Comparison of ENCODE assay signal across 14 cellular contexts in the genomic region with DNA sequence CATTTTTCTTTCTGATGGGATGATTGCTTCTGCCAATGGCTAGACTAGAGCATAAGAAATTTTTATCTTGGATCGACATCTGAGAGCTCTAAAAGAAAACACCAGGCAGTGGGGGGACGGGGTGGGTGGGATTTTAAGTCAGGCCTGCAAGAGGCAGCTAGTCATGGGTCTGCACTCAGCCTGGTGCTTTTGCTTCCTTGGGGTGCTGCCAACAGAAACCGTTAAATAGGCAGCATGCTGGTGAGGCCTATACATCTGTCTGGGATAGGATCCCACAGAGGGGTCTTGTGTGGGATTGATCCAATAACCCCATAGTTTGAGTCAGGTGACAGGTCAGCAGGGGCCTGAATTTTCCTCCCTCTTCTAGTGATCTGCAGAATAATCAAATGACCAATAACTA. TPM values are rescaled to one million over a fixed set of nuclear protein-coding genes. Genes with fewer than 3 reads are reported as not detected.
DNase-seq lines count a peak whose midpoint lies in the region; ATAC-seq and TF ChIP-seq lines count a peak whose summit lies in the region.
"Had no signal": no experiment of that assay in that cellular context is flagged by ENCODE, and none has a peak within 500 bp of the region (broad histone marks: within the 10 kb centered on the region; RNA-seq: fewer than 3 reads in every experiment).

No MANE protein-coding gene starts in this region.

- ATAC-seq in activated T-cell treated with anti-CD3 and anti-CD28 coated beads, Interleukin-2, amount 50 U/mL, for 72 hours (replicated peaks in 1 of 2): no peak
- ATAC-seq in left colon: no peak

- peak overlapping the region; percentile 77 for H3K27ac ChIP-seq in urinary bladder (ENCODE audit: low read depth)
- H3K27ac ChIP-seq: WERI-Rb-1 had no signal

- peaks cover 2% of the 10 kb centered on the region for H3K4me1 ChIP-seq in urinary bladder (ENCODE audit: insufficient read depth)

- H3K36me3 Mint-ChIP-seq in activated T-cell treated with anti-CD3 and anti-CD28 coated beads, Interleukin-2, amount 50 U/mL, for 24 hours (ENCODE audit: low read depth): peaks cover 19% of the 10 kb centered on the region
- peaks cover 18 to 25% of the 10 kb centered on the region in 2 donors for H3K36me3 Mint-ChIP-seq in activated T-cell treated with anti-CD3 and anti-CD28 coated beads, Interleukin-2, amount 50 U/mL, for 72 hours (ENCODE audit: insufficient read depth in 2 of 2)
- H3K36me3 Mint-ChIP-seq in chondrocyte (ENCODE audit: low read depth): peaks cover 6% of the 10 kb centered on the region

- H3K27me3 Mint-ChIP-seq in activated T-cell treated with anti-CD3 and anti-CD28 coated beads, Interleukin-2, amount 50 U/mL, for 24 hours: no peaks in the 10 kb centered on the region
- H3K27me3 Mint-ChIP-seq in activated T-cell treated with anti-CD3 and anti-CD28 coated beads, Interleukin-2, amount 50 U/mL, for 72 hours (ENCODE audit: low read depth): no peaks in the 10 kb centered on the region
- no peaks in the 10 kb centered on the region for H3K27me3 Mint-ChIP-seq in chondrocyte (ENCODE audit: low read depth)

- no peak for TF ChIP-seq CTCF in chondrocyte (IDR thresholded peaks at IDR 0.05)

- 21% methylated on average over 3 of the region's 3 CpGs for WGBS in urinary bladder

- H3K36me3 ChIP-seq in urinary bladder (ENCODE audit: insufficient read depth): no peaks in the 10 kb centered on the region

- H3K4me3 Mint-ChIP-seq in activated T-cell treated with anti-CD3 and anti-CD28 coated beads, Interleukin-2, amount 50 U/mL, for 24 hours: no peak overlapping the region
- no peak overlapping the region for H3K4me3 Mint-ChIP-seq in activated T-cell treated with anti-CD3 and anti-CD28 coated beads, Interleukin-2, amount 50 U/mL, for 72 hours
- no peak overlapping the region for H3K4me3 Mint-ChIP-seq in chondrocyte (ENCODE audit: unreplicated experiment)
- H3K4me3 Mint-ChIP-seq: naive B cell had no signal

- peaks cover 18% of the 10 kb centered on the region for H3K9me3 Mint-ChIP-seq in activated T-cell treated with anti-CD3 and anti-CD28 coated beads, Interleukin-2, amount 50 U/mL, for 24 hours
- H3K9me3 Mint-ChIP-seq in activated T-cell treated with anti-CD3 and anti-CD28 coated beads, Interleukin-2, amount 50 U/mL, for 72 hours: peaks cover 4 to 9% of the 10 kb centered on the region in 2 donors
- H3K9me3 Mint-ChIP-seq in chondrocyte (ENCODE audit: low read depth): peaks cover 12% of the 10 kb centered on the region

- peak overlapping the region; percentile 30 for H3K27ac Mint-ChIP-seq in activated T-cell treated with anti-CD3 and anti-CD28 coated beads, Interleukin-2, amount 50 U/mL, for 24 hours
- H3K27ac Mint-ChIP-seq in activated T-cell treated with anti-CD3 and anti-CD28 coated beads, Interleukin-2, amount 50 U/mL, for 72 hours: no peak overlapping the region
- peak overlapping the region; percentile 78 for H3K27ac Mint-ChIP-seq in chondrocyte (ENCODE audit: unreplicated experiment)
- H3K27ac Mint-ChIP-seq: naive B cell had no signal

- peaks cover 29% of the 10 kb centered on the region for H3K4me1 Mint-ChIP-seq in activated T-cell treated with anti-CD3 and anti-CD28 coated beads, Interleukin-2, amount 50 U/mL, for 24 hours (ENCODE audit: low read depth)
- H3K4me1 Mint-ChIP-seq in activated T-cell treated with anti-CD3 and anti-CD28 coated beads, Interleukin-2, amount 50 U/mL, for 72 hours (ENCODE audit: low read depth): peaks cover 34% of the 10 kb centered on the region
- peaks cover 42% of the 10 kb centered on the region for H3K4me1 Mint-ChIP-seq in chondrocyte (ENCODE audit: low read depth)

- no peak for DNase-seq in activated T-cell treated with anti-CD3 and anti-CD28 coated beads, Interleukin-2, amount 50 U/mL, for 24 hours
- DNase-seq in activated T-cell treated with anti-CD3 and anti-CD28 coated beads, Interleukin-2, amount 50 U/mL, for 72 hours: no peak
- no peak for DNase-seq in chondrocyte (ENCODE audit: low spot score)
- peak; percentile 25 to 69 for DNase-seq in lung microvascular endothelial cell (ENCODE audit: low read depth in 2 of 2)
- DNase-seq in left colon: no peak
- no peak for DNase-seq in NCI-H524 (lab: John Stamatoyannopoulos, UW)
- no peak for DNase-seq in NCI-H226
- DNase-seq: H7; hypothalamus; naive B cell; NCI-H1092 treated with DMSO at 0.1 percent for 48 hours; stimulated activated naive CD4-positive, alpha-beta T cell treated with Interleukin-2 at 50 U/mL for 16 hours; WERI-Rb-1 had no signal

- H3K4me3 ChIP-seq in urinary bladder (ENCODE audit: low read depth, low read length): no peak overlapping the region

- intact Hi-C loops in left colon (cut with DNase I, micrococcal nuclease): no loop called here

RNA-seq across cellular contexts. Expression of a gene that starts 26.9 kb away (rescaled TPM):
- total RNA-seq in activated T-cell treated with anti-CD3 and anti-CD28 coated beads, Interleukin-2, amount 50 U/mL, for 72 hours: 10 to 100 TPM; 42.9 to 69.1 TPM
- total RNA-seq in chondrocyte: 18.5 to 23.0 TPM (median 22.7 TPM) in 3 replicates
- total RNA-seq in lung microvascular endothelial cell: 7.9 and 10.7 TPM in 2 replicates
- total RNA-seq in urinary bladder: 13.4 TPM
- 22.0 TPM for polyA plus RNA-seq in urinary bladder
- total RNA-seq in left colon: 10 to 100 TPM; 36.4 to 38.2 TPM

RNA-seq across cellular contexts. Expression of a gene that starts 40.8 kb away (rescaled TPM):
- total RNA-seq in activated T-cell treated with anti-CD3 and anti-CD28 coated beads, Interleukin-2, amount 50 U/mL, for 72 hours: 100 to 1,000 TPM; 100 to 104 TPM
- 36.8 to 40.9 TPM (median 37.3 TPM) in 3 replicates for total RNA-seq in chondrocyte
- 10.0 and 11.5 TPM in 2 replicates for total RNA-seq in lung microvascular endothelial cell
- total RNA-seq in urinary bladder: 28.7 TPM
- polyA plus RNA-seq in urinary bladder: 22.1 TPM
- 10 to 100 TPM; 50.9 to 58.1 TPM for total RNA-seq in left colon

Comparison
In these comparisons a context has a peak if more than half of its experiments do, and no peak if none do; other contexts are left out.
1. DNase-seq: peak in lung microvascular endothelial cell (2 of 2); none in activated T-cell treated with anti-CD3 and anti-CD28 coated beads, Interleukin-2, amount 50 U/mL, for 24 hours (single experiment), activated T-cell treated with anti-CD3 and anti-CD28 coated beads, Interleukin-2, amount 50 U/mL, for 72 hours (0 of 2), chondrocyte (single experiment), left colon (0 of 2), NCI-H524 (0 of 2) and NCI-H226 (single experiment).